In the genomic region with DNA sequence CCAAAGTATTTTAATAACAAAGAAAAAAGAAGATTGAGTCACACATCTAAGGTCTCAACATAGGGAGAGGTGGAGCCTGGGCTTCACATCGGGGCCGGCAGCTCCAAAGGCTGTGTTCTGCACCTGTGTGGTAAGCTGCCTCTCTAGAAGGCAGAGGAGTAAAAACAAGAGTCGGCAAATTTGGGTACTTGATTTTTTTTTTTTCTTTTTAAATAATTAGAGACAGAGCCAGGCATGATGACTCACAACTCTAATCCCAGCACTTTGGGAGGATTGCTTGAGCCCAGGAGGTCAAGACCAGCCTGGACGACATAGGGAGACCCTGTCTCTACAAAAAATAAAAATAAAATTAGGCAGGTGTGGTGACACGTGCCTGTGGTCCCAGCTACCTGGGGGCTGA, we compare ENCODE assay signal across 18 cellular contexts. TPM values are rescaled to one million over a fixed set of nuclear protein-coding genes. Genes with fewer than 3 reads are reported as not detected.
A peak's percentile ranks its signal among the peaks of the same experiment; 100 is the strongest.
DNase-seq lines count a peak whose midpoint lies in the region; ATAC-seq, FAIRE-seq and TF ChIP-seq lines count a peak whose summit lies in the region.
"Had no signal": no experiment of that assay in that cellular context is flagged by ENCODE, and none has a peak within 500 bp of the region (broad histone marks: within the 10 kb centered on the region; RNA-seq: fewer than 3 reads in every experiment).

No MANE protein-coding gene starts in this region.

- CTCF ChIA-PET in HepG2 (lab: Yijun Ruan, JAX; ENCODE audit: low intra/inter-chr PET ratio, low total read pairs): no interaction called here

- DNase-seq in HepG2 (ENCODE audit: low spot score): no peak
- DNase-seq in right lobe of liver: no peak
- peak; percentile 33 for DNase-seq in iris pigment epithelial cell (ENCODE audit: low read depth)
- DNase-seq in posterior vena cava (ENCODE audit: low spot score): no peak
- no peak for DNase-seq in heart left ventricle
- DNase-seq in NCI-H1092 treated with DMSO at 0.1 percent for 48 hours (lab: John Stamatoyannopoulos, UW): no peak
- DNase-seq: Calu3; CD8-positive, alpha-beta T cell; NCI-H1694 treated with DMSO at 0.1 percent for 48 hours; NCI-H748 treated with DMSO at 0.1 percent for 48 hours; NK-92 treated with Interleukin-12 subunit alpha and Interleukin-12 subunit beta, amount 100 ng/mL, for 24 hours; SHP77 had no signal

- peaks cover 0 to 3% of the 10 kb centered on the region in 2 experiments; a peak in 1 of 5 replicates for H3K27me3 ChIP-seq in HepG2 (ENCODE audit: control insufficient read depth in 1 of 2, insufficient read depth in 2 of 2, low read length in 2 of 2)
- no peaks in the 10 kb centered on the region for H3K27me3 ChIP-seq in right lobe of liver
- H3K27me3 ChIP-seq in heart left ventricle: no peaks in the 10 kb centered on the region
- H3K27me3 ChIP-seq: BLaER1 had no signal

- H3K4me2 ChIP-seq in HepG2 (ENCODE audit: low read depth, low read length): no peak overlapping the region
- H3K4me2 ChIP-seq: BLaER1 had no signal

- intact Hi-C loops in HepG2 (cut with micrococcal nuclease; ENCODE audit: unreplicated experiment): no loop called here
- intact Hi-C loops in right lobe of liver (cut with DNase I): no loop called here
- intact Hi-C loops in posterior vena cava (cut with DNase I): no loop called here
- intact Hi-C loops in heart left ventricle (cut with DNase I): no loop called here

- H3K4me1 ChIP-seq in HepG2 (ENCODE audit: insufficient read depth, low read length) (peaks cover 15% of the 10 kb centered on the region), right lobe of liver (peaks cover 0 to 7% (median 3%) of the 10 kb centered on the region in 4 donors), heart left ventricle (peaks cover 0 to 21% (median 12%) of the 10 kb centered on the region in 12 donors)

- POLR2A ChIA-PET in HepG2 (lab: Yijun Ruan, JAX): no interaction called here

- no peak overlapping the region for H3K27ac ChIP-seq in HepG2 (ENCODE audit: extremely low read length, insufficient read depth, low read length)
- no peak overlapping the region for H3K27ac ChIP-seq in right lobe of liver
- peak overlapping the region; percentile 98 for H3K27ac ChIP-seq in angular gyrus (ENCODE audit: low read depth, low read length)
- H3K27ac ChIP-seq in temporal lobe (ENCODE audit: low read depth, low read length): peak overlapping the region; percentile 98
- H3K27ac ChIP-seq in heart left ventricle: no peak overlapping the region
- H3K27ac ChIP-seq: BLaER1, SK-N-MC had no signal

- H3K4me3 ChIP-seq in HepG2 (replicated peaks in 1 of 3; ENCODE audit: insufficient read depth in 1 of 3, low read depth in 2 of 3, low read length in 3 of 3): no peak overlapping the region
- no peak overlapping the region for H3K4me3 ChIP-seq in right lobe of liver
- H3K4me3 ChIP-seq in heart left ventricle: no peak overlapping the region
- H3K4me3 ChIP-seq: BLaER1, HAP-1, SK-N-MC had no signal

- no peak overlapping the region for H2AFZ ChIP-seq in HepG2 (ENCODE audit: low read length)

- no peaks in the 10 kb centered on the region for H4K20me1 ChIP-seq in HepG2 (ENCODE audit: insufficient read depth, low read length)

- H3K9me3 ChIP-seq in HepG2 (ENCODE audit: low read length) (no peaks in the 10 kb centered on the region), right lobe of liver (no peaks in the 10 kb centered on the region), heart left ventricle (no peaks in the 10 kb centered on the region)
- H3K9me3 ChIP-seq: BLaER1, HAP-1 had no signal

- H3K9ac ChIP-seq in HepG2 (ENCODE audit: insufficient read depth, low read depth, low read length): no peak overlapping the region
- H3K9ac ChIP-seq: BLaER1 had no signal

- ATAC-seq in HepG2: no peak
- ATAC-seq in right lobe of liver: no peak
- ATAC-seq in heart left ventricle: no peak
- ATAC-seq: CD8-positive, alpha-beta T cell had no signal

- H3K79me2 ChIP-seq in HepG2 (ENCODE audit: insufficient read depth, low read length): peaks cover 41% of the 10 kb centered on the region

- TF ChIP-seq RAD21 in HepG2 (CRISPR knock-in tag; IDR thresholded peaks at IDR 0.05): no peak

- TF ChIP-seq CTCF in HepG2 (CRISPR knock-in tag; IDR thresholded peaks at IDR 0.05): no peak
- no peak for TF ChIP-seq CTCF in right lobe of liver (IDR thresholded peaks at IDR 0.05)
- no peak for TF ChIP-seq CTCF in heart left ventricle (IDR thresholded peaks at IDR 0.05)

- no TSS peak for BruUV-seq in HepG2 (replicated peaks; lab: Mats Ljungman, UMichigan)

- FAIRE-seq in HepG2 (lab: Jason Lieb, UNC): no peak
- FAIRE-seq: A204.1 had no signal

- TF ChIP-seq EP300 in HepG2 (IDR thresholded peaks at IDR 0.05; ENCODE audit: low read depth in 2 of 2, low read length in 2 of 2) (no peak), HepG2 (CRISPR knock-in tag; IDR thresholded peaks at IDR 0.05; ENCODE audit: borderline replicate concordance) (no peak)

- 93% methylated on average over 5 of the region's 5 CpGs for WGBS in HepG2 (ENCODE audit: low lambda C conversion rate)
- WGBS in right lobe of liver (ENCODE audit: insufficient coverage, low coverage, low lambda C conversion rate, missing lambda C conversion rate): 83% methylated on average over 5 of the region's 5 CpGs
- WGBS in heart left ventricle, 4 donors: 82 to 91% (median 83%) methylated on average over 5 of the region's 5 CpGs

- TF ChIP-seq POLR2A in HepG2 (IDR thresholded peaks at IDR 0.05; ENCODE audit: insufficient read depth in 1 of 2, low read depth in 2 of 2, low read length in 2 of 2) (no peak), right lobe of liver (IDR thresholded peaks at IDR 0.05) (no peak), heart left ventricle (IDR thresholded peaks at IDR 0.05) (no peak)

- H3K36me3 ChIP-seq in HepG2 (replicated peaks in 1 of 2; ENCODE audit: control insufficient read depth in 1 of 2, insufficient read depth in 2 of 2, low read length in 2 of 2): peaks cover 8 to 32% of the 10 kb centered on the region in 2 experiments; a peak in 4 of 5 replicates
- H3K36me3 ChIP-seq in right lobe of liver: peaks cover 0 to 7% (median 4%) of the 10 kb centered on the region in 4 donors
- peaks cover 0 to 64% (median 45%) of the 10 kb centered on the region in 9 donors for H3K36me3 ChIP-seq in heart left ventricle

- in situ Hi-C loops in HepG2 (cut with HindIII; ENCODE audit: extremely low pct_ligation_motif_present, low pct_unique_long_range_greater_than_20kb): no loop called here

RNA-seq across cellular contexts. Expression of a gene that starts 4.7 kb away (rescaled TPM):
- total RNA-seq in HepG2 (2016; rRNA removed; fragmentation: Illumina TruSeq; extraction: Trizol) (37.1 and 42.1 TPM in 2 replicates), right lobe of liver (10 to 100 TPM; 16.6 to 25.9 (median 22.2) TPM), temporal lobe (15.2 TPM), posterior vena cava (10 to 100 TPM; 44.0 to 44.5 TPM), heart left ventricle (10 to 100 TPM; 34.4 to 55.5 (median 45.4) TPM)
- total RNA-seq in HepG2 (2016; cell fraction: cytosol; rRNA removed; fragmentation: Illumina TruSeq; extraction: Trizol; ENCODE audit: low read depth): 7.2 and 8.5 TPM in 2 replicates
- 34.5 and 46.1 TPM in 2 replicates for total RNA-seq in HepG2 (2016; cell fraction: insoluble cytoplasmic fraction; rRNA removed; fragmentation: Illumina TruSeq; extraction: Trizol)
- 23.0 and 25.4 TPM in 2 replicates for total RNA-seq in HepG2 (2016; cell fraction: membrane; rRNA removed; fragmentation: Illumina TruSeq; extraction: Trizol)
- total RNA-seq in HepG2 (2016; cell fraction: nucleus; rRNA removed; fragmentation: Illumina TruSeq; extraction: Trizol): 19.0 and 24.0 TPM in 2 replicates
- polyA plus RNA-seq in HepG2 (2011; rRNA removed) (41.3 and 51.5 TPM in 2 replicates), heart left ventricle (10 to 100 TPM; 30.2 to 85.6 TPM)
- 28.0 and 37.2 TPM in 2 replicates for polyA plus RNA-seq in HepG2 (2011; cell fraction: cytosol; rRNA removed)
- 80.9 and 98.9 TPM in 2 replicates for polyA plus RNA-seq in HepG2 (2011; cell fraction: nucleus; rRNA removed)
- polyA plus RNA-seq in HepG2 (2012): 44.2 and 48.1 TPM in 2 replicates
- 12.6 and 15.0 TPM in 2 replicates for polyA plus RNA-seq in HepG2 (2016; cell fraction: cytosol; fragmentation: Illumina TruSeq; extraction: Trizol; ENCODE audit: low read depth)
- polyA plus RNA-seq in HepG2 (2016; cell fraction: insoluble cytoplasmic fraction; fragmentation: Illumina TruSeq; extraction: Trizol; ENCODE audit: low read depth): 55.0 and 56.0 TPM in 2 replicates
- polyA plus RNA-seq in HepG2 (2016; cell fraction: membrane; fragmentation: Illumina TruSeq; extraction: Trizol; ENCODE audit: low read depth): 24.9 and 27.1 TPM in 2 replicates
- polyA plus RNA-seq in HepG2 (2016; cell fraction: nucleus; fragmentation: Illumina TruSeq; extraction: Trizol; ENCODE audit: insufficient read depth, low read depth): 49.6 and 53.8 TPM in 2 replicates
- polyA minus RNA-seq in HepG2 (2011; rRNA and poly(A)+ RNA removed; ENCODE audit: low replicate concordance): 55.9 and 116 TPM in 2 replicates
- polyA minus RNA-seq in HepG2 (2011; cell fraction: cytosol; rRNA and poly(A)+ RNA removed): 13.8 and 16.4 TPM in 2 replicates
- polyA minus RNA-seq in HepG2 (2011; cell fraction: nucleus; rRNA and poly(A)+ RNA removed): 11.3 and 16.7 TPM in 2 replicates

RNA-seq across cellular contexts. Expression of a gene that starts 35.5 kb away (rescaled TPM):
- total RNA-seq in HepG2 (2016; rRNA removed; fragmentation: Illumina TruSeq; extraction: Trizol) (9.3 and 18.8 TPM in 2 replicates), right lobe of liver (10 to 100 TPM; 15.8 to 97.3 (median 24.1) TPM), temporal lobe (17.0 TPM), posterior vena cava (10 to 100 TPM; 15.9 to 22.3 TPM), heart left ventricle (10 to 100 TPM; 10.7 to 36.1 (median 17.8) TPM)
- total RNA-seq in HepG2 (2016; cell fraction: cytosol; rRNA removed; fragmentation: Illumina TruSeq; extraction: Trizol; ENCODE audit: low read depth): 6.3 and 6.8 TPM in 2 replicates
- total RNA-seq in HepG2 (2016; cell fraction: insoluble cytoplasmic fraction; rRNA removed; fragmentation: Illumina TruSeq; extraction: Trizol): 8.9 and 19.1 TPM in 2 replicates
- 17.4 and 19.4 TPM in 2 replicates for total RNA-seq in HepG2 (2016; cell fraction: membrane; rRNA removed; fragmentation: Illumina TruSeq; extraction: Trizol)
- total RNA-seq in HepG2 (2016; cell fraction: nucleus; rRNA removed; fragmentation: Illumina TruSeq; extraction: Trizol): 16.1 and 21.0 TPM in 2 replicates
- polyA plus RNA-seq in HepG2 (2011; rRNA removed) (10.6 and 16.9 TPM in 2 replicates), heart left ventricle (10 to 100 TPM; 25.9 to 48.8 TPM)
- 12.5 and 14.4 TPM in 2 replicates for polyA plus RNA-seq in HepG2 (2011; cell fraction: cytosol; rRNA removed)
- 30.1 and 31.3 TPM in 2 replicates for polyA plus RNA-seq in HepG2 (2011; cell fraction: nucleus; rRNA removed)
- polyA plus RNA-seq in HepG2 (2012): 11.0 and 16.6 TPM in 2 replicates
- 5.9 and 7.6 TPM in 2 replicates for polyA plus RNA-seq in HepG2 (2016; cell fraction: cytosol; fragmentation: Illumina TruSeq; extraction: Trizol; ENCODE audit: low read depth)
- polyA plus RNA-seq in HepG2 (2016; cell fraction: insoluble cytoplasmic fraction; fragmentation: Illumina TruSeq; extraction: Trizol; ENCODE audit: low read depth): 10.5 and 13.4 TPM in 2 replicates
- 14.0 and 17.0 TPM in 2 replicates for polyA plus RNA-seq in HepG2 (2016; cell fraction: membrane; fragmentation: Illumina TruSeq; extraction: Trizol; ENCODE audit: low read depth)
- 30.8 and 31.8 TPM in 2 replicates for polyA plus RNA-seq in HepG2 (2016; cell fraction: nucleus; fragmentation: Illumina TruSeq; extraction: Trizol; ENCODE audit: insufficient read depth, low read depth)
- 44.7 and 85.4 TPM in 2 replicates for polyA minus RNA-seq in HepG2 (2011; rRNA and poly(A)+ RNA removed; ENCODE audit: low replicate concordance)
- 11.3 and 17.5 TPM in 2 replicates for polyA minus RNA-seq in HepG2 (2011; cell fraction: cytosol; rRNA and poly(A)+ RNA removed)
- 9.3 and 12.4 TPM in 2 replicates for polyA minus RNA-seq in HepG2 (2011; cell fraction: nucleus; rRNA and poly(A)+ RNA removed)

RNA-seq across cellular contexts. Expression of a gene that starts 44.8 kb away (rescaled TPM):
- total RNA-seq in HepG2 (2016; rRNA removed; fragmentation: Illumina TruSeq; extraction: Trizol) (4.2 and 9.0 TPM in 2 replicates), right lobe of liver (1 to 10 TPM; 1.3 to 3.1 (median 2.2) TPM), temporal lobe (16.0 TPM), posterior vena cava (10 to 100 TPM; 64.1 to 97.6 TPM), heart left ventricle (10 to 100 TPM in 7 of 9 donors, 1 to 10 TPM in 2; 5.9 to 30.0 (median 11.8) TPM)
- 3.2 and 3.4 TPM in 2 replicates for total RNA-seq in HepG2 (2016; cell fraction: cytosol; rRNA removed; fragmentation: Illumina TruSeq; extraction: Trizol; ENCODE audit: low read depth)
- 2.8 and 8.0 TPM in 2 replicates for total RNA-seq in HepG2 (2016; cell fraction: insoluble cytoplasmic fraction; rRNA removed; fragmentation: Illumina TruSeq; extraction: Trizol)
- total RNA-seq in HepG2 (2016; cell fraction: membrane; rRNA removed; fragmentation: Illumina TruSeq; extraction: Trizol): 5.1 TPM in 2 replicates
- total RNA-seq in HepG2 (2016; cell fraction: nucleus; rRNA removed; fragmentation: Illumina TruSeq; extraction: Trizol): 10.5 and 11.6 TPM in 2 replicates
- polyA plus RNA-seq in HepG2 (2011; rRNA removed) (17.1 and 19.6 TPM in 2 replicates), heart left ventricle (10 to 100 TPM in 1 of 2 donors, 1 to 10 TPM in 1; 5.3 to 10.7 TPM)
- 15.6 and 24.7 TPM in 2 replicates for polyA plus RNA-seq in HepG2 (2011; cell fraction: cytosol; rRNA removed)
- 52.1 and 62.8 TPM in 2 replicates for polyA plus RNA-seq in HepG2 (2011; cell fraction: nucleus; rRNA removed)
- polyA plus RNA-seq in HepG2 (2012): 5.9 and 7.0 TPM in 2 replicates
- polyA plus RNA-seq in HepG2 (2016; cell fraction: cytosol; fragmentation: Illumina TruSeq; extraction: Trizol; ENCODE audit: low read depth): 4.7 and 5.3 TPM in 2 replicates
- polyA plus RNA-seq in HepG2 (2016; cell fraction: insoluble cytoplasmic fraction; fragmentation: Illumina TruSeq; extraction: Trizol; ENCODE audit: low read depth): 3.9 and 4.0 TPM in 2 replicates
- polyA plus RNA-seq in HepG2 (2016; cell fraction: membrane; fragmentation: Illumina TruSeq; extraction: Trizol; ENCODE audit: low read depth): 6.5 and 7.0 TPM in 2 replicates
- polyA plus RNA-seq in HepG2 (2016; cell fraction: nucleus; fragmentation: Illumina TruSeq; extraction: Trizol; ENCODE audit: insufficient read depth, low read depth): 18.8 and 19.8 TPM in 2 replicates
- 1.3 and 29.5 TPM in 2 replicates for polyA minus RNA-seq in HepG2 (2011; rRNA and poly(A)+ RNA removed; ENCODE audit: low replicate concordance)
- polyA minus RNA-seq in HepG2 (2011; cell fraction: cytosol; rRNA and poly(A)+ RNA removed): 9.5 and 10.8 TPM in 2 replicates
- polyA minus RNA-seq in HepG2 (2011; cell fraction: nucleus; rRNA and poly(A)+ RNA removed): 8.8 and 10.6 TPM in 2 replicates

RNA-seq across cellular contexts. Expression of a gene that starts 53.2 kb away (rescaled TPM):
- 16.2 and 26.1 TPM in 2 replicates for total RNA-seq in HepG2 (2016; rRNA removed; fragmentation: Illumina TruSeq; extraction: Trizol)
- total RNA-seq in HepG2 (2016; cell fraction: cytosol; rRNA removed; fragmentation: Illumina TruSeq; extraction: Trizol; ENCODE audit: low read depth): 11.9 and 18.5 TPM in 2 replicates
- total RNA-seq in HepG2 (2016; cell fraction: insoluble cytoplasmic fraction; rRNA removed; fragmentation: Illumina TruSeq; extraction: Trizol): 14.1 and 27.2 TPM in 2 replicates
- total RNA-seq in HepG2 (2016; cell fraction: membrane; rRNA removed; fragmentation: Illumina TruSeq; extraction: Trizol): 20.4 and 27.0 TPM in 2 replicates
- 19.9 and 21.8 TPM in 2 replicates for total RNA-seq in HepG2 (2016; cell fraction: nucleus; rRNA removed; fragmentation: Illumina TruSeq; extraction: Trizol)
- polyA plus RNA-seq in HepG2 (2011; rRNA removed): 36.0 and 37.5 TPM in 2 replicates
- 22.7 and 32.6 TPM in 2 replicates for polyA plus RNA-seq in HepG2 (2011; cell fraction: cytosol; rRNA removed)
- 80.9 and 82.1 TPM in 2 replicates for polyA plus RNA-seq in HepG2 (2011; cell fraction: nucleus; rRNA removed)
- polyA plus RNA-seq in HepG2 (2012): 17.6 and 19.0 TPM in 2 replicates
- 18.0 and 23.7 TPM in 2 replicates for polyA plus RNA-seq in HepG2 (2016; cell fraction: cytosol; fragmentation: Illumina TruSeq; extraction: Trizol; ENCODE audit: low read depth)
- 17.7 and 21.6 TPM in 2 replicates for polyA plus RNA-seq in HepG2 (2016; cell fraction: insoluble cytoplasmic fraction; fragmentation: Illumina TruSeq; extraction: Trizol; ENCODE audit: low read depth)
- polyA plus RNA-seq in HepG2 (2016; cell fraction: membrane; fragmentation: Illumina TruSeq; extraction: Trizol; ENCODE audit: low read depth): 21.8 and 28.2 TPM in 2 replicates
- polyA plus RNA-seq in HepG2 (2016; cell fraction: nucleus; fragmentation: Illumina TruSeq; extraction: Trizol; ENCODE audit: insufficient read depth, low read depth): 60.0 and 62.1 TPM in 2 replicates
- polyA minus RNA-seq in HepG2 (2011; rRNA and poly(A)+ RNA removed; ENCODE audit: low replicate concordance): 45.1 and 143 TPM in 2 replicates
- 10.4 and 12.0 TPM in 2 replicates for polyA minus RNA-seq in HepG2 (2011; cell fraction: cytosol; rRNA and poly(A)+ RNA removed)
- polyA minus RNA-seq in HepG2 (2011; cell fraction: nucleus; rRNA and poly(A)+ RNA removed): 38.2 and 49.6 TPM in 2 replicates
- total RNA-seq in right lobe of liver: 10 to 100 TPM; 22.3 to 67.5 (median 30.3) TPM
- total RNA-seq in temporal lobe: 10.3 TPM
- total RNA-seq in posterior vena cava: 10 to 100 TPM; 16.0 to 20.0 TPM
- 10 to 100 TPM; 19.0 to 43.2 (median 29.8) TPM for total RNA-seq in heart left ventricle
- 10 to 100 TPM; 32.2 to 38.1 TPM for polyA plus RNA-seq in heart left ventricle

RNA-seq across cellular contexts. Expression of a gene that starts 53.6 kb away (rescaled TPM):
- 41.2 and 57.8 TPM in 2 replicates for total RNA-seq in HepG2 (2016; rRNA removed; fragmentation: Illumina TruSeq; extraction: Trizol)
- 10.4 and 12.1 TPM in 2 replicates for total RNA-seq in HepG2 (2016; cell fraction: cytosol; rRNA removed; fragmentation: Illumina TruSeq; extraction: Trizol; ENCODE audit: low read depth)
- 45.4 and 61.4 TPM in 2 replicates for total RNA-seq in HepG2 (2016; cell fraction: insoluble cytoplasmic fraction; rRNA removed; fragmentation: Illumina TruSeq; extraction: Trizol)
- total RNA-seq in HepG2 (2016; cell fraction: membrane; rRNA removed; fragmentation: Illumina TruSeq; extraction: Trizol): 14.0 and 15.7 TPM in 2 replicates
- 16.3 and 19.3 TPM in 2 replicates for total RNA-seq in HepG2 (2016; cell fraction: nucleus; rRNA removed; fragmentation: Illumina TruSeq; extraction: Trizol)
- polyA plus RNA-seq in HepG2 (2011; rRNA removed): 22.3 and 26.5 TPM in 2 replicates
- polyA plus RNA-seq in HepG2 (2011; cell fraction: cytosol; rRNA removed): 15.5 and 18.8 TPM in 2 replicates
- 10.4 and 11.9 TPM in 2 replicates for polyA plus RNA-seq in HepG2 (2011; cell fraction: nucleus; rRNA removed)
- 17.0 and 18.3 TPM in 2 replicates for polyA plus RNA-seq in HepG2 (2012)
- 8.5 and 10.6 TPM in 2 replicates for polyA plus RNA-seq in HepG2 (2016; cell fraction: cytosol; fragmentation: Illumina TruSeq; extraction: Trizol; ENCODE audit: low read depth)
- polyA plus RNA-seq in HepG2 (2016; cell fraction: insoluble cytoplasmic fraction; fragmentation: Illumina TruSeq; extraction: Trizol; ENCODE audit: low read depth): 47.4 and 47.7 TPM in 2 replicates
- polyA plus RNA-seq in HepG2 (2016; cell fraction: membrane; fragmentation: Illumina TruSeq; extraction: Trizol; ENCODE audit: low read depth): 9.1 and 10.5 TPM in 2 replicates
- polyA plus RNA-seq in HepG2 (2016; cell fraction: nucleus; fragmentation: Illumina TruSeq; extraction: Trizol; ENCODE audit: insufficient read depth, low read depth): 23.3 and 26.5 TPM in 2 replicates
- 28.6 and 113 TPM in 2 replicates for polyA minus RNA-seq in HepG2 (2011; rRNA and poly(A)+ RNA removed; ENCODE audit: low replicate concordance)
- polyA minus RNA-seq in HepG2 (2011; cell fraction: cytosol; rRNA and poly(A)+ RNA removed): 18.2 and 21.4 TPM in 2 replicates
- polyA minus RNA-seq in HepG2 (2011; cell fraction: nucleus; rRNA and poly(A)+ RNA removed): 12.0 and 13.4 TPM in 2 replicates
- 10 to 100 TPM; 16.7 to 35.5 (median 24.5) TPM for total RNA-seq in right lobe of liver
- total RNA-seq in temporal lobe: 14.0 TPM
- total RNA-seq in posterior vena cava: 10 to 100 TPM; 11.8 to 15.7 TPM
- total RNA-seq in heart left ventricle: 10 to 100 TPM; 12.9 to 49.7 (median 34.5) TPM
- polyA plus RNA-seq in heart left ventricle: 10 to 100 TPM; 25.3 to 25.6 TPM

Comparison
In these comparisons a context has a peak if more than half of its experiments do, and no peak if none do; other contexts are left out.
1. H3K27ac ChIP-seq: peak in angular gyrus (single experiment) and temporal lobe (single experiment); none in HepG2 (single experiment), right lobe of liver (0 of 3) and heart left ventricle (0 of 12).